In genomic region chr5:57987552-57987951, GRCh38 we compare ENCODE assay signal across 18 cellular contexts.
"Had no signal": no experiment of that assay in that cellular context is flagged by ENCODE, and none has a peak within 500 bp of the region (broad histone marks: within the 10 kb centered on the region; RNA-seq: fewer than 3 reads in every experiment).

No MANE protein-coding gene starts in this region.

- H3K9me3 ChIP-seq: psoas muscle, spleen, tibial artery, upper lobe of left lung, vagina had no signal

- ATAC-seq: esophagus mucosa; naive thymus-derived CD4-positive, alpha-beta T cell; psoas muscle; sciatic nerve; stimulated activated memory B cell treated with anti-CD40 and anti-IgM and Interleukin-4, amounts not matched to agents 10 μg/mL and 1 μg/mL and 100 μg/mL, for 72 hours had no signal

- H3K79me2 ChIP-seq: hepatocyte had no signal

- H3K4me2 ChIP-seq: hepatocyte had no signal

- DNase-seq: cortex of kidney; effector CD8-positive, alpha-beta T cell; naive thymus-derived CD4-positive, alpha-beta T cell; nephron progenitor cell; psoas muscle; spleen; stimulated activated CD4-positive, alpha-beta T cell treated with anti-CD3 and anti-CD28 coated beads, Interleukin-15, amount 100 ng/mL, for 24 hours; stimulated activated CD4-positive, alpha-beta T cell treated with anti-CD3 and anti-CD28 coated beads, Interleukin-1b, Interleukin-23, amount 100 ng/mL, for 48 hours; stimulated activated CD4-positive, alpha-beta T cell treated with anti-CD3 and anti-CD28 coated beads, Interleukin-4, amount 100 ng/mL, for 24 hours; tibial artery; upper lobe of left lung had no signal

- H3K4me1 ChIP-seq: psoas muscle, spleen, upper lobe of left lung, vagina had no signal

- H2AFZ ChIP-seq: hepatocyte had no signal

- H3K27ac ChIP-seq: foreskin keratinocyte, hepatocyte, psoas muscle, spleen, tibial artery, upper lobe of left lung, vagina had no signal

- H3K36me3 ChIP-seq: spleen, tibial artery, upper lobe of left lung, vagina had no signal

- H3K27me3 ChIP-seq: dorsolateral prefrontal cortex, foreskin keratinocyte, hepatocyte, spleen, tibial artery, upper lobe of left lung, vagina had no signal

- H3K4me3 ChIP-seq: dorsolateral prefrontal cortex, hepatocyte, psoas muscle, spleen, tibial artery, upper lobe of left lung, vagina had no signal
